ENCODE assay signal across 9 cellular contexts in the genomic region with DNA sequence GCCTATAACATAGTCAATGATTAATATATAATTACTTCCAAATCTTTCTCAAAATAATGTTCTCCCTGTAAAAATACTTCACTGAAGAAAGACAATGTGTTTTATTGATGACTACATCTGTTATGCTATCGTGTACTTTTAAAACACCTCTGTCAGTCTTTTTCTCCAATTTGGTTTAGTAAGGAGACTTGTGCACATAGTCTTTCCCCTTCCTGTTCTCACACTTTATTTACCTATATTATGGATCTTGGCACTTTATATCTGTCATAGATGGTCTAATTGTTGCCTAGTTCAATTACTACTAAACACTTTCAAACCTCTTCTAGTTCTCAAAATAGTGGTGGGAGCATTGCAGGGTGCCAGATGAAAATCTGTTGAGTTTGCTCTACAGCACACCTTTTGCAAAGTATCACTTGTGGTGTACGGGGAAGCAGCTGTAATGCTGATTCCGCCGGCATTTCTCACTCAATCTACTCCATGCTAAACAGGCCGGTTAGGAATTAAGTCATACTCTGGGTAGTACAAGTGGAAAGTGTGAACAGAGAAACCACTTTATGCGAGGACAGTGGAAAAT. TPM values are rescaled to one million over a fixed set of nuclear protein-coding genes. Genes with fewer than 3 reads are reported as not detected.
A peak's percentile ranks its signal among the peaks of the same experiment; 100 is the strongest.
DNase-seq lines count a peak whose midpoint lies in the region; ATAC-seq and TF ChIP-seq lines count a peak whose summit lies in the region.
"Had no signal": no experiment of that assay in that cellular context is flagged by ENCODE, and none has a peak within 500 bp of the region (broad histone marks: within the 10 kb centered on the region; RNA-seq: fewer than 3 reads in every experiment).

No MANE protein-coding gene starts in this region.

- POLR2A ChIA-PET in HEK293 (lab: Yijun Ruan, JAX): no interaction called here

- no peak overlapping the region for H3K23ac ChIP-seq in mesenchymal stem cell (ENCODE audit: low read length in 2 of 2)

- no peak overlapping the region for H3K14ac ChIP-seq in mesenchymal stem cell (ENCODE audit: low read length in 2 of 2)

- H3K27me3 ChIP-seq in BLaER1: peaks cover 58% of the 10 kb centered on the region
- peaks cover 59 to 75% of the 10 kb centered on the region in 2 experiments for H3K27me3 ChIP-seq in mesenchymal stem cell (ENCODE audit: control insufficient read depth in 1 of 2, insufficient read depth in 1 of 2, low read length in 2 of 2)

- no peak overlapping the region for H2BK12ac ChIP-seq in mesenchymal stem cell (ENCODE audit: low read length in 2 of 2)

- no peak overlapping the region for H2BK5ac ChIP-seq in mesenchymal stem cell (ENCODE audit: low read depth, low read length, poor library complexity, severe bottlenecking)

- no peak overlapping the region for H2BK15ac ChIP-seq in mesenchymal stem cell (ENCODE audit: low read depth, poor library complexity, severe bottlenecking)

- no peak overlapping the region for H4K91ac ChIP-seq in mesenchymal stem cell (ENCODE audit: low read length)

- H3K4me3 ChIP-seq in BLaER1 (peak overlapping the region; percentile 72), HEK293 (ENCODE audit: low read depth, low read length) (peak overlapping the region; percentile 60), mesenchymal stem cell (ENCODE audit: insufficient read depth in 1 of 2, low read depth in 1 of 2, low read length in 2 of 2) (peak overlapping the region in 1 of 2 experiments; percentile 77)

- no peaks in the 10 kb centered on the region for H3K9me3 Mint-ChIP-seq in activated naive CD8-positive, alpha-beta T cell treated with anti-CD3 and anti-CD28 coated beads, Interleukin-2, amount 50 U/mL, for 24 hours

- no peak overlapping the region for H3K18ac ChIP-seq in mesenchymal stem cell (ENCODE audit: low read depth in 1 of 2, low read length in 2 of 2)

- peaks cover under 1% of the 10 kb centered on the region for H3K36me3 Mint-ChIP-seq in activated naive CD8-positive, alpha-beta T cell treated with anti-CD3 and anti-CD28 coated beads, Interleukin-2, amount 50 U/mL, for 24 hours (ENCODE audit: low read depth)

- H3K9ac ChIP-seq in BLaER1: no peak overlapping the region
- H3K9ac ChIP-seq in mesenchymal stem cell (ENCODE audit: low read length): no peak overlapping the region

- 0% methylated on average over 3 of the region's 6 CpGs for WGBS in mesenchymal stem cell

- H3K4me3 Mint-ChIP-seq in activated naive CD8-positive, alpha-beta T cell treated with anti-CD3 and anti-CD28 coated beads, Interleukin-2, amount 50 U/mL, for 24 hours: peak overlapping the region; percentile 60

- H4K8ac ChIP-seq in mesenchymal stem cell (ENCODE audit: low read length): no peak overlapping the region

- H3K4me2 ChIP-seq in BLaER1 (peak overlapping the region; percentile 99), mesenchymal stem cell (ENCODE audit: low read length, poor library complexity, severe bottlenecking) (peak overlapping the region; percentile 100)

- CTCF ChIA-PET in HEK293 (lab: Yijun Ruan, JAX): interaction anchor here (0.7 to 1.1 kb wide), 4 partner anchors 128 to 288 kb away, joined by 3 to 4 read pairs (median 3); partner anchors contain the start of gene NFKBIA

- H3K4me1 ChIP-seq in BLaER1 (peaks cover 19% of the 10 kb centered on the region), HEK293 (ENCODE audit: control insufficient read depth, insufficient read depth, low read length) (peaks cover 4% of the 10 kb centered on the region; the same call in 1 of the 2 replicates), mesenchymal stem cell (ENCODE audit: control insufficient read depth, insufficient read depth, low read depth, low read length) (peaks cover 24% of the 10 kb centered on the region)

- H3K4me1 Mint-ChIP-seq in activated naive CD8-positive, alpha-beta T cell treated with anti-CD3 and anti-CD28 coated beads, Interleukin-2, amount 50 U/mL, for 24 hours: peaks cover 14% of the 10 kb centered on the region

- peaks cover 26% of the 10 kb centered on the region for H4K20me1 ChIP-seq in BLaER1

- peaks cover 62% of the 10 kb centered on the region for H3K27me3 Mint-ChIP-seq in activated naive CD8-positive, alpha-beta T cell treated with anti-CD3 and anti-CD28 coated beads, Interleukin-2, amount 50 U/mL, for 24 hours

- H3K9me3 ChIP-seq in BLaER1 (peaks cover 11% of the 10 kb centered on the region), HEK293 (ENCODE audit: control insufficient read depth, insufficient read depth, low read depth, low read length) (no peaks in the 10 kb centered on the region), mesenchymal stem cell (ENCODE audit: control insufficient read depth, low read length) (no peaks in the 10 kb centered on the region)

- peak; percentile 2 for DNase-seq in activated naive CD8-positive, alpha-beta T cell treated with anti-CD3 and anti-CD28 coated beads, Interleukin-2, amount 50 U/mL, for 24 hours
- DNase-seq in mesenchymal stem cell: no peak
- DNase-seq in UCSD-AML1 (lab: John Stamatoyannopoulos, UW; ENCODE audit: unreplicated experiment): no peak
- no peak for DNase-seq in NCI-H1417 treated with DMSO at 0.1 percent for 48 hours (lab: John Stamatoyannopoulos, UW)
- no peak for DNase-seq in A172 (ENCODE audit: low spot score)

- H3K27ac Mint-ChIP-seq in activated naive CD8-positive, alpha-beta T cell treated with anti-CD3 and anti-CD28 coated beads, Interleukin-2, amount 50 U/mL, for 24 hours: no peak overlapping the region

- H3K36me3 ChIP-seq in BLaER1 (no peaks in the 10 kb centered on the region), HEK293 (ENCODE audit: control insufficient read depth in 2 of 2, insufficient read depth in 1 of 2, low read length in 2 of 2) (no peaks in the 10 kb centered on the region; a peak in 1 of 3 replicates), mesenchymal stem cell (ENCODE audit: control insufficient read depth in 1 of 2, insufficient read depth in 2 of 2, low read depth in 1 of 2, low read length in 2 of 2) (no peaks in the 10 kb centered on the region)

- TF ChIP-seq CTCF in HEK293 (tag by site-specific recombination; IDR thresholded peaks at IDR 0.05): no peak

- H3K4ac ChIP-seq in mesenchymal stem cell (ENCODE audit: low read depth in 1 of 2, low read length in 2 of 2): no peak overlapping the region

- peak overlapping the region; percentile 66 for H2AFZ ChIP-seq in mesenchymal stem cell (ENCODE audit: low read depth, low read length)

- no peak overlapping the region for H2BK120ac ChIP-seq in mesenchymal stem cell (ENCODE audit: low read depth, low read length)

- H2AK5ac ChIP-seq in mesenchymal stem cell (ENCODE audit: low read length, severe bottlenecking): no peak overlapping the region

- H3K27ac ChIP-seq in BLaER1 (no peak overlapping the region), HEK293 (ENCODE audit: extremely low read depth, low read depth, low read length) (no peak overlapping the region), mesenchymal stem cell (ENCODE audit: low read length, poor library complexity, severe bottlenecking) (no peak overlapping the region)

- no peak for ATAC-seq in activated naive CD8-positive, alpha-beta T cell treated with anti-CD3 and anti-CD28 coated beads, Interleukin-2, amount 50 U/mL, for 24 hours
- no peak for ATAC-seq in HG02938 (IDR thresholded peaks at IDR 0.05; ENCODE audit: unreplicated experiment)

- no peaks in the 10 kb centered on the region for H3K79me1 ChIP-seq in mesenchymal stem cell (replicated peaks; ENCODE audit: low read length, poor library complexity, severe bottlenecking)

TF ChIP-seq in HEK293, 187 proteins besides CTCF, POLR2A, EP300 and RAD21:
- TF ChIP-seq ZNF76 (tag by site-specific recombination; IDR thresholded peaks at IDR 0.05; ENCODE audit: borderline replicate concordance, low read depth): no peak
- TF ChIP-seq ZFP37 (tag by site-specific recombination; IDR thresholded peaks at IDR 0.05): no peak
- TF ChIP-seq ZNF335 (tag by site-specific recombination; conservative IDR thresholded peaks at IDR 0.05): peak; percentile 57; the same call in 1 of the 2 replicates
- TF ChIP-seq, protein P1, sequence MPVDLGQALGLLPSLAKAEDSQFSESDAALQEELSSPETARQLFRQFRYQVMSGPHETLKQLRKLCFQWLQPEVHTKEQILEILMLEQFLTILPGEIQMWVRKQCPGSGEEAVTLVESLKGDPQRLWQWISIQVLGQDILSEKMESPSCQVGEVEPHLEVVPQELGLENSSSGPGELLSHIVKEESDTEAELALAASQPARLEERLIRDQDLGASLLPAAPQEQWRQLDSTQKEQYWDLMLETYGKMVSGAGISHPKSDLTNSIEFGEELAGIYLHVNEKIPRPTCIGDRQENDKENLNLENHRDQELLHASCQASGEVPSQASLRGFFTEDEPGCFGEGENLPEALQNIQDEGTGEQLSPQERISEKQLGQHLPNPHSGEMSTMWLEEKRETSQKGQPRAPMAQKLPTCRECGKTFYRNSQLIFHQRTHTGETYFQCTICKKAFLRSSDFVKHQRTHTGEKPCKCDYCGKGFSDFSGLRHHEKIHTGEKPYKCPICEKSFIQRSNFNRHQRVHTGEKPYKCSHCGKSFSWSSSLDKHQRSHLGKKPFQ (tag by site-specific recombination; IDR thresholded peaks at IDR 0.05): 0 out of 2 replicates have a peak, but pooled peaks have one; percentile 31
- TF ChIP-seq ZNF26 (tag by site-specific recombination; IDR thresholded peaks at IDR 0.05): no peak
- peak; percentile 90; the same call in 1 of the 2 replicates for TF ChIP-seq PRDM1 (tag by site-specific recombination; IDR thresholded peaks at IDR 0.05)
- no peak for TF ChIP-seq ZNF175 (tag by site-specific recombination; IDR thresholded peaks at IDR 0.05)
- no peak for TF ChIP-seq ZNF10 (tag by site-specific recombination; IDR thresholded peaks at IDR 0.05)
- peak; percentile 98 for TF ChIP-seq ZBTB20 (tag by site-specific recombination; IDR thresholded peaks at IDR 0.05)
- TF ChIP-seq ZNF660 (tag by site-specific recombination; IDR thresholded peaks at IDR 0.05): 0 out of 2 replicates have a peak, but pooled peaks have one; percentile 27

RNA-seq across cellular contexts. Expression of gene INSM2, which starts 1.1 kb away (rescaled TPM):
- polyA plus RNA-seq in mesenchymal stem cell (2013, experiment 1 of 2): not detected
- not detected for polyA plus RNA-seq in mesenchymal stem cell (2013, experiment 2 of 2)
- total RNA-seq in A172 (2014; rRNA removed; shearing (Covaris generic)): 0.10 and 0.17 TPM in 2 replicates
- total RNA-seq: subcutaneous adipose tissue had no signal
